Comparison of ENCODE assay signal across 20 cellular contexts in genomic region chr11:65194564-65194963, GRCh38. TPM values are rescaled to one million over a fixed set of nuclear protein-coding genes. Genes with fewer than 3 reads are reported as not detected.
A peak's percentile ranks its signal among the peaks of the same experiment; 100 is the strongest.
DNase-seq lines count a peak whose midpoint lies in the region; ATAC-seq, FAIRE-seq and TF ChIP-seq lines count a peak whose summit lies in the region.
"Had no signal": no experiment of that assay in that cellular context is flagged by ENCODE, and none has a peak within 500 bp of the region (broad histone marks: within the 10 kb centered on the region; RNA-seq: fewer than 3 reads in every experiment).

No MANE protein-coding gene starts in this region.

- H3K9me3 ChIP-seq in Panc1 (ENCODE audit: control insufficient read depth, insufficient read depth, low read depth, low read length) (no peaks in the 10 kb centered on the region), K562 (replicated peaks; ENCODE audit: control insufficient read depth, insufficient read depth, low read depth, low read length) (no peaks in the 10 kb centered on the region; the same call in 1 of the 2 replicates)
- H3K9me3 ChIP-seq: HAP-1 had no signal

- H3K27ac Mint-ChIP-seq in activated naive CD4-positive, alpha-beta T cell treated with anti-CD3 and anti-CD28 coated beads, Interleukin-2, amount 50 U/mL, for 24 hours = peak overlapping the region; percentile 4
- H3K27ac Mint-ChIP-seq in activated naive CD4-positive, alpha-beta T cell treated with anti-CD3 and anti-CD28 coated beads for 36 hours = no peak overlapping the region
- no peak overlapping the region for H3K27ac Mint-ChIP-seq in MCF 10A (ENCODE audit: low read depth, unreplicated experiment)

- DNase-seq in activated naive CD4-positive, alpha-beta T cell treated with anti-CD3 and anti-CD28 coated beads for 36 hours = no peak
- no peak for DNase-seq in Panc1 (ENCODE audit: low read depth, low spot score)
- DNase-seq in K562 (ENCODE audit: extremely low read depth in 1 of 4, low spot score in 3 of 4) = no peak
- no peak for DNase-seq in MCF 10A (ENCODE audit: unreplicated experiment)
- DNase-seq in GM13977 (ENCODE audit: low spot score) = no peak
- DNase-seq in activated effector memory CD4-positive, alpha-beta T cell treated with Interleukin-2 at 50 U/mL for 16 hours = no peak
- DNase-seq: 8988T; C1 segment of cervical spinal cord; CD4-positive, alpha-beta memory T cell; COR-L47; DMS153; DND-41; GOT3 had no signal

- no peaks in the 10 kb centered on the region for H3K4me1 ChIP-seq in Panc1 (ENCODE audit: control insufficient read depth, insufficient read depth, low read length)
- H3K4me1 ChIP-seq in K562 (replicated peaks in 1 of 2; ENCODE audit: control insufficient read depth in 2 of 2, insufficient read depth in 2 of 2, low read length in 2 of 2) = no peaks in the 10 kb centered on the region
- H3K4me1 ChIP-seq: HAP-1 had no signal

- no peak overlapping the region for H3K9ac ChIP-seq in K562 (ENCODE audit: insufficient read depth in 1 of 2, low read depth in 2 of 2, low read length in 2 of 2)

- TF ChIP-seq CTCF in Panc1 (IDR thresholded peaks at IDR 0.05) (no peak), K562 (IDR thresholded peaks at IDR 0.05 in 2 of 3, conservative IDR thresholded peaks at IDR 0.05 in 1 of 3; ENCODE audit: insufficient read depth in 2 of 3, low read depth in 1 of 3, low read length in 3 of 3) (no peak), MCF 10A (IDR thresholded peaks at IDR 0.05; ENCODE audit: unreplicated experiment) (no peak), GM13977 (IDR thresholded peaks at IDR 0.05; ENCODE audit: extremely low read depth, insufficient read depth, missing control alignments) (no peak)

- H3K9me1 ChIP-seq in K562 (ENCODE audit: control insufficient read depth, insufficient read depth, low read length) = no peaks in the 10 kb centered on the region

- FAIRE-seq in K562 (lab: Jason Lieb, UNC) = no peak
- FAIRE-seq: G401.6, GM18507, H54 had no signal

- H3K4me3 ChIP-seq in Panc1 (ENCODE audit: low read depth in 2 of 2, low read length in 2 of 2) (no peak overlapping the region), K562 (no peak overlapping the region)
- H3K4me3 ChIP-seq: HAP-1 had no signal

- H3K4me2 ChIP-seq in K562 (ENCODE audit: insufficient read depth, low read length) = no peak overlapping the region

- no peaks in the 10 kb centered on the region for H3K27me3 ChIP-seq in Panc1 (ENCODE audit: control insufficient read depth, insufficient read depth, low read length)
- no peaks in the 10 kb centered on the region for H3K27me3 ChIP-seq in K562 (ENCODE audit: control insufficient read depth in 2 of 2, insufficient read depth in 2 of 2, low read length in 2 of 2)

- TF ChIP-seq RAD21 in K562 (CRISPR knock-in tag; conservative IDR thresholded peaks at IDR 0.05 in 1 of 2, IDR thresholded peaks at IDR 0.05 in 1 of 2) = no peak

- CTCF ChIA-PET in activated naive CD4-positive, alpha-beta T cell treated with anti-CD3 and anti-CD28 coated beads for 36 hours (lab: Charles Lee) = no interaction called here
- CTCF ChIA-PET in Panc1 (lab: Charles Lee) = no interaction called here
- CTCF ChIA-PET in K562 (lab: Yijun Ruan, JAX; ENCODE audit: low intra/inter-chr PET ratio) = no interaction called here
- CTCF ChIA-PET in MCF 10A (lab: Yijun Ruan, JAX) = no interaction called here

- H3K27ac ChIP-seq in Panc1 (ENCODE audit: low read length) (no peak overlapping the region), K562 (ENCODE audit: extremely low read depth, low read depth, low read length) (no peak overlapping the region)

- ATAC-seq in Panc1 (no peak), K562 (no peak)

- H4K20me1 ChIP-seq in K562 (replicated peaks; ENCODE audit: control insufficient read depth, insufficient read depth, low read length) = no peaks in the 10 kb centered on the region

- H3K79me2 ChIP-seq in K562 (ENCODE audit: control insufficient read depth, insufficient read depth, low read length) = no peaks in the 10 kb centered on the region; the same call in 2 of the 3 replicates

- no peaks in the 10 kb centered on the region for H3K27me3 Mint-ChIP-seq in activated naive CD4-positive, alpha-beta T cell treated with anti-CD3 and anti-CD28 coated beads, Interleukin-2, amount 50 U/mL, for 24 hours
- H3K27me3 Mint-ChIP-seq in activated naive CD4-positive, alpha-beta T cell treated with anti-CD3 and anti-CD28 coated beads for 36 hours (ENCODE audit: low read depth) = no peaks in the 10 kb centered on the region
- H3K27me3 Mint-ChIP-seq in MCF 10A (ENCODE audit: insufficient read depth, unreplicated experiment) = no peaks in the 10 kb centered on the region
- H3K27me3 Mint-ChIP-seq: CD4-positive, alpha-beta memory T cell had no signal

- TSS peak; percentile 24 for BruUV-seq in Panc1 (replicated peaks; lab: Mats Ljungman, UMichigan)
- BruUV-seq in K562 (replicated peaks; lab: Mats Ljungman, UMichigan) = no TSS peak
- BruUV-seq in MCF 10A (replicated peaks; lab: Mats Ljungman, UMichigan) = no TSS peak

- intact Hi-C loops in activated naive CD4-positive, alpha-beta T cell treated with anti-CD3 and anti-CD28 coated beads for 36 hours (cut with micrococcal nuclease) = no loop called here
- intact Hi-C loops in Panc1 (cut with micrococcal nuclease; ENCODE audit: unreplicated experiment) (no loop called here), K562 (cut with micrococcal nuclease) (no loop called here), MCF 10A (cut with micrococcal nuclease) (no loop called here)

- H2AFZ ChIP-seq in K562 (ENCODE audit: low read depth, low read length) = no peak overlapping the region

- H3K9me3 Mint-ChIP-seq in activated naive CD4-positive, alpha-beta T cell treated with anti-CD3 and anti-CD28 coated beads, Interleukin-2, amount 50 U/mL, for 24 hours = no peaks in the 10 kb centered on the region
- H3K9me3 Mint-ChIP-seq in activated naive CD4-positive, alpha-beta T cell treated with anti-CD3 and anti-CD28 coated beads for 36 hours = no peaks in the 10 kb centered on the region
- H3K9me3 Mint-ChIP-seq in MCF 10A (ENCODE audit: unreplicated experiment) = no peaks in the 10 kb centered on the region
- H3K9me3 Mint-ChIP-seq: CD4-positive, alpha-beta memory T cell had no signal

- H3K36me3 ChIP-seq in Panc1 (ENCODE audit: control insufficient read depth, insufficient read depth, low read length) = peaks cover 15% of the 10 kb centered on the region
- H3K36me3 ChIP-seq in K562 (ENCODE audit: control insufficient read depth, insufficient read depth, low read length) = peaks cover 78% of the 10 kb centered on the region

- H3K36me3 Mint-ChIP-seq in activated naive CD4-positive, alpha-beta T cell treated with anti-CD3 and anti-CD28 coated beads, Interleukin-2, amount 50 U/mL, for 24 hours = peaks cover 12% of the 10 kb centered on the region
- H3K36me3 Mint-ChIP-seq in activated naive CD4-positive, alpha-beta T cell treated with anti-CD3 and anti-CD28 coated beads for 36 hours (ENCODE audit: low read depth) = peaks cover 16% of the 10 kb centered on the region
- H3K36me3 Mint-ChIP-seq in MCF 10A (ENCODE audit: insufficient read depth, unreplicated experiment) = peaks cover 74% of the 10 kb centered on the region

- TF ChIP-seq POLR2A in K562 (conservative IDR thresholded peaks at IDR 0.05) = no peak

- no peak overlapping the region for H3K4me3 Mint-ChIP-seq in activated naive CD4-positive, alpha-beta T cell treated with anti-CD3 and anti-CD28 coated beads, Interleukin-2, amount 50 U/mL, for 24 hours
- H3K4me3 Mint-ChIP-seq in activated naive CD4-positive, alpha-beta T cell treated with anti-CD3 and anti-CD28 coated beads for 36 hours = no peak overlapping the region
- H3K4me3 Mint-ChIP-seq in MCF 10A (ENCODE audit: unreplicated experiment) = no peak overlapping the region
- H3K4me3 Mint-ChIP-seq: CD4-positive, alpha-beta memory T cell had no signal

- in situ Hi-C loops in Panc1 (cut with HindIII; ENCODE audit: low pct_unique_long_range_greater_than_20kb, low sequenced_read_pairs) = no loop called here
- in situ Hi-C loops in K562 (cut with MboI) = no loop called here
- in situ Hi-C loops in GM13977 (cut with MboI; ENCODE audit: low pct_unique_long_range_greater_than_20kb, low sequenced_read_pairs, unreplicated experiment) = no loop called here

- no peak for TF ChIP-seq EP300 in K562 (IDR thresholded peaks at IDR 0.05; ENCODE audit: low read length)

- POLR2A ChIA-PET in Panc1 (lab: Charles Lee) (no interaction called here), K562 (lab: Yijun Ruan, JAX) (no interaction called here), MCF 10A (lab: Yijun Ruan, JAX) (no interaction called here)

- 86% methylated on average over 2 of the region's 2 CpGs for WGBS in K562 (ENCODE audit: insufficient coverage, low coverage, missing lambda C conversion rate)

- peaks cover 10% of the 10 kb centered on the region for H3K4me1 Mint-ChIP-seq in activated naive CD4-positive, alpha-beta T cell treated with anti-CD3 and anti-CD28 coated beads, Interleukin-2, amount 50 U/mL, for 24 hours
- H3K4me1 Mint-ChIP-seq in activated naive CD4-positive, alpha-beta T cell treated with anti-CD3 and anti-CD28 coated beads for 36 hours (ENCODE audit: low read depth) = peaks cover 3% of the 10 kb centered on the region
- H3K4me1 Mint-ChIP-seq in MCF 10A (ENCODE audit: insufficient read depth, unreplicated experiment) = peaks cover 7% of the 10 kb centered on the region

RNA-seq across cellular contexts. Expression of gene CAPN1, which starts 12.8 kb away (rescaled TPM):
- 10 to 100 TPM; 68.5 to 73.5 TPM for total RNA-seq in activated naive CD4-positive, alpha-beta T cell treated with anti-CD3 and anti-CD28 coated beads for 36 hours
- total RNA-seq in Panc1 (2021; ENCODE audit: unreplicated experiment) (256 TPM), K562 (2014; rRNA removed) (112 and 116 TPM in 2 replicates), K562 (2014; rRNA removed; fragmentation: Illumina TruSeq; extraction: Trizol) (21.7 and 24.8 TPM in 2 replicates), K562 (2015; rRNA removed; fragmentation: Illumina TruSeq; extraction: Trizol) (51.5 and 52.2 TPM in 2 replicates), K562 (2021) (195 and 199 TPM in 2 replicates), MCF 10A (2022) (111 and 117 TPM in 2 replicates)
- 263 TPM for polyA plus RNA-seq in Panc1 (2012; ENCODE audit: insufficient read length)
- total RNA-seq in K562 (2011; cell fraction: chromatin; rRNA removed; ENCODE audit: low replicate concordance) = 216 and 541 TPM in 2 replicates
- 238 and 253 TPM in 2 replicates for total RNA-seq in K562 (2011; cell fraction: nucleolus; rRNA removed)
- total RNA-seq in K562 (2011; cell fraction: nucleoplasm; rRNA removed) = 194 and 215 TPM in 2 replicates
- polyA plus RNA-seq in K562 (2011; rRNA removed) (61.6 and 138 TPM in 2 replicates), K562 (2014; fragmentation: Illumina TruSeq; extraction: Trizol) (143 and 183 TPM in 2 replicates), K562 (2014; fragmentation: Nextera tagmentation; extraction: Ambion mirVana) (1 to 10 TPM; 3.5 to 6.0 TPM), K562 (2014; rRNA removed) (112 and 133 TPM in 2 replicates)
- 70.1 and 167 TPM in 2 replicates for polyA plus RNA-seq in K562 (2011; cell fraction: cytosol; rRNA removed)
- 212 and 301 TPM in 2 replicates for polyA plus RNA-seq in K562 (2011; cell fraction: nucleus; rRNA removed)
- polyA plus RNA-seq in K562 (2012) = 106 and 148 TPM in 2 replicates
- polyA minus RNA-seq in K562 (2011; rRNA and poly(A)+ RNA removed) = 53.1 and 54.9 TPM in 2 replicates
- 100 and 118 TPM in 2 replicates for polyA minus RNA-seq in K562 (2011; cell fraction: cytosol; rRNA and poly(A)+ RNA removed)
- 61.7 and 93.0 TPM in 2 replicates for polyA minus RNA-seq in K562 (2011; cell fraction: nucleus; rRNA and poly(A)+ RNA removed)

RNA-seq across cellular contexts. Expression of gene SPDYC, which starts 24.5 kb away (rescaled TPM):
- not detected for total RNA-seq in activated naive CD4-positive, alpha-beta T cell treated with anti-CD3 and anti-CD28 coated beads for 36 hours
- total RNA-seq in Panc1 (2021; ENCODE audit: unreplicated experiment) (not detected), K562 (2014; rRNA removed) (11.2 and 11.3 TPM in 2 replicates), K562 (2014; rRNA removed; fragmentation: Illumina TruSeq; extraction: Trizol) (5.8 and 6.1 TPM in 2 replicates), K562 (2015; rRNA removed; fragmentation: Illumina TruSeq; extraction: Trizol) (6.6 and 7.3 TPM in 2 replicates), K562 (2021) (15.1 and 15.9 TPM in 2 replicates), MCF 10A (2022) (not detected in 2 replicates)
- not detected for polyA plus RNA-seq in Panc1 (2012; ENCODE audit: insufficient read length)
- total RNA-seq in K562 (2011; cell fraction: chromatin; rRNA removed; ENCODE audit: low replicate concordance) = 3.3 and 7.2 TPM in 2 replicates
- total RNA-seq in K562 (2011; cell fraction: nucleolus; rRNA removed) = 10.7 and 13.8 TPM in 2 replicates
- total RNA-seq in K562 (2011; cell fraction: nucleoplasm; rRNA removed) = 7.4 and 10.0 TPM in 2 replicates
- polyA plus RNA-seq in K562 (2011; rRNA removed) (4.8 and 11.7 TPM in 2 replicates), K562 (2014; fragmentation: Illumina TruSeq; extraction: Trizol) (18.5 and 18.8 TPM in 2 replicates), K562 (2014; fragmentation: Nextera tagmentation; extraction: Ambion mirVana) (1 to 10 TPM; 4.4 to 9.2 TPM), K562 (2014; rRNA removed) (14.0 and 15.6 TPM in 2 replicates)
- 10.3 and 15.8 TPM in 2 replicates for polyA plus RNA-seq in K562 (2011; cell fraction: cytosol; rRNA removed)
- 26.3 and 27.0 TPM in 2 replicates for polyA plus RNA-seq in K562 (2011; cell fraction: nucleus; rRNA removed)
- 16.9 and 34.8 TPM in 2 replicates for polyA plus RNA-seq in K562 (2012)
- polyA minus RNA-seq in K562 (2011; rRNA and poly(A)+ RNA removed) = 2.2 and 2.3 TPM in 2 replicates
- 4.1 and 5.1 TPM in 2 replicates for polyA minus RNA-seq in K562 (2011; cell fraction: cytosol; rRNA and poly(A)+ RNA removed)
- 2.0 and 3.9 TPM in 2 replicates for polyA minus RNA-seq in K562 (2011; cell fraction: nucleus; rRNA and poly(A)+ RNA removed)
- total RNA-seq: A673; CD4-positive, alpha-beta memory T cell had no signal
- polyA plus RNA-seq: BJ; CD4-positive, alpha-beta memory T cell had no signal
